ENCODE assay signal across 15 cellular contexts in genomic region chr2:132902626-132903025, GRCh38.
A peak's percentile ranks its signal among the peaks of the same experiment; 100 is the strongest.
DNase-seq lines count a peak whose midpoint lies in the region; ATAC-seq and TF ChIP-seq lines count a peak whose summit lies in the region.
"Had no signal": no experiment of that assay in that cellular context is flagged by ENCODE, and none has a peak within 500 bp of the region (broad histone marks: within the 10 kb centered on the region; RNA-seq: fewer than 3 reads in every experiment).

No MANE protein-coding gene starts in this region.

- TF ChIP-seq POLR2A in breast epithelium (IDR thresholded peaks at IDR 0.05): no peak

- no peaks in the 10 kb centered on the region for H3K36me3 ChIP-seq in A673 (ENCODE audit: insufficient read depth, low read length, poor library complexity, severe bottlenecking)
- H3K36me3 ChIP-seq in breast epithelium: no peaks in the 10 kb centered on the region

- no peaks in the 10 kb centered on the region for H3K9me3 ChIP-seq in A673 (ENCODE audit: low read depth, low read length, poor library complexity, severe bottlenecking)
- no peaks in the 10 kb centered on the region for H3K9me3 ChIP-seq in breast epithelium

- H3K27me3 ChIP-seq in A673 (replicated peaks; ENCODE audit: insufficient read depth, low read depth, low read length, poor library complexity) (no peaks in the 10 kb centered on the region), foreskin keratinocyte (no peaks in the 10 kb centered on the region), breast epithelium (no peaks in the 10 kb centered on the region)

- H3K27ac ChIP-seq in A673 (ENCODE audit: low read depth, low read length, poor library complexity, severe bottlenecking) (peak overlapping the region; percentile 58), foreskin keratinocyte (no peak overlapping the region), breast epithelium (no peak overlapping the region)
- H3K27ac ChIP-seq: 22Rv1, KMS-11 had no signal

- peaks cover 18% of the 10 kb centered on the region for H3K4me1 ChIP-seq in A673 (ENCODE audit: insufficient read depth, low read length, poor library complexity, severe bottlenecking)
- no peaks in the 10 kb centered on the region for H3K4me1 ChIP-seq in foreskin keratinocyte
- H3K4me1 ChIP-seq in breast epithelium: no peaks in the 10 kb centered on the region

- BruUV-seq in A673 (replicated peaks; lab: Mats Ljungman, UMichigan): no TSS peak

- intact Hi-C loops in A673 (cut with micrococcal nuclease; ENCODE audit: unreplicated experiment) (no loop called here), breast epithelium (cut with DNase I; ENCODE audit: low total_unique reads) (no loop called here)

- no peaks in the 10 kb centered on the region; the same call in 1 of the 2 replicates for H3K27me3 Mint-ChIP-seq in HFFc6 (ENCODE audit: insufficient read depth)
- H3K27me3 Mint-ChIP-seq in activated naive CD4-positive, alpha-beta T cell treated with anti-CD3 and anti-CD28 coated beads, Interleukin-2, amount 10 ng/mL, durations not matched to agents 7 days and 5 days: no peaks in the 10 kb centered on the region
- H3K27me3 Mint-ChIP-seq: B cell; CD4-positive, alpha-beta T cell had no signal

- TF ChIP-seq CTCF in A673 (conservative IDR thresholded peaks at IDR 0.05; ENCODE audit: low read depth, low read length): no peak
- no peak for TF ChIP-seq CTCF in HFFc6 (IDR thresholded peaks at IDR 0.05)
- TF ChIP-seq CTCF in foreskin keratinocyte (conservative IDR thresholded peaks at IDR 0.05): no peak
- TF ChIP-seq CTCF in breast epithelium (IDR thresholded peaks at IDR 0.05): no peak

- no peak overlapping the region for H3K4me3 ChIP-seq in A673 (ENCODE audit: low read depth, low read length, poor library complexity, severe bottlenecking)
- H3K4me3 ChIP-seq in breast epithelium: no peak overlapping the region

- H3K4me1 Mint-ChIP-seq in HFFc6 (ENCODE audit: low read depth): peaks cover 18% of the 10 kb centered on the region; the same call in 1 of the 2 replicates
- no peaks in the 10 kb centered on the region for H3K4me1 Mint-ChIP-seq in activated naive CD4-positive, alpha-beta T cell treated with anti-CD3 and anti-CD28 coated beads, Interleukin-2, amount 10 ng/mL, durations not matched to agents 7 days and 5 days
- H3K4me1 Mint-ChIP-seq: B cell had no signal

- no peak for ATAC-seq in foreskin keratinocyte

- DNase-seq in A673 (ENCODE audit: low spot score) (no peak), HFFc6 (no peak), RKO (ENCODE audit: low spot score) (peak; percentile 13), foreskin keratinocyte (peak; percentile 8 to 14), AG08395 (ENCODE audit: low spot score) (no peak), midbrain (lab: John Stamatoyannopoulos, UW) (no peak), breast epithelium (ENCODE audit: low spot score in 2 of 2) (no peak)
- DNase-seq in activated naive CD4-positive, alpha-beta T cell treated with anti-CD3 and anti-CD28 coated beads, Interleukin-2, amount 10 ng/mL, durations not matched to agents 7 days and 5 days: no peak
- DNase-seq: C1 segment of cervical spinal cord; CD4-positive, alpha-beta T cell; DMS79 treated with DMSO at 0.1 percent for 48 hours; HCEC 1CT had no signal

- peaks cover 14% of the 10 kb centered on the region; the same call in 1 of the 2 replicates for H3K36me3 Mint-ChIP-seq in HFFc6 (ENCODE audit: low read depth)
- no peaks in the 10 kb centered on the region for H3K36me3 Mint-ChIP-seq in activated naive CD4-positive, alpha-beta T cell treated with anti-CD3 and anti-CD28 coated beads, Interleukin-2, amount 10 ng/mL, durations not matched to agents 7 days and 5 days

- H3K27ac Mint-ChIP-seq in HFFc6: peak overlapping the region; percentile 66; the same call in 1 of the 2 replicates
- H3K27ac Mint-ChIP-seq in activated naive CD4-positive, alpha-beta T cell treated with anti-CD3 and anti-CD28 coated beads, Interleukin-2, amount 10 ng/mL, durations not matched to agents 7 days and 5 days: no peak overlapping the region
- H3K27ac Mint-ChIP-seq: B cell; CD4-positive, alpha-beta T cell had no signal

- H3K9me3 Mint-ChIP-seq in HFFc6: peaks cover 8% of the 10 kb centered on the region; the same call in 1 of the 2 replicates
- peaks cover 5% of the 10 kb centered on the region for H3K9me3 Mint-ChIP-seq in activated naive CD4-positive, alpha-beta T cell treated with anti-CD3 and anti-CD28 coated beads, Interleukin-2, amount 10 ng/mL, durations not matched to agents 7 days and 5 days

- H3K4me3 Mint-ChIP-seq in HFFc6: peak overlapping the region; percentile 38; the same call in 1 of the 2 replicates
- no peak overlapping the region for H3K4me3 Mint-ChIP-seq in activated naive CD4-positive, alpha-beta T cell treated with anti-CD3 and anti-CD28 coated beads, Interleukin-2, amount 10 ng/mL, durations not matched to agents 7 days and 5 days
- H3K4me3 Mint-ChIP-seq: B cell; CD4-positive, alpha-beta T cell had no signal

- POLR2A ChIA-PET in A673 (lab: Charles Lee; ENCODE audit: low non-redundant PET): no interaction called here

- CTCF ChIA-PET in A673 (lab: Charles Lee): no interaction called here
- CTCF ChIA-PET in activated naive CD4-positive, alpha-beta T cell treated with anti-CD3 and anti-CD28 coated beads, Interleukin-2, amount 10 ng/mL, durations not matched to agents 7 days and 5 days (lab: Charles Lee): no interaction called here

Comparison
In these comparisons a context has a peak if more than half of its experiments do, and no peak if none do; other contexts are left out.
1. DNase-seq: peak in RKO (single experiment) and foreskin keratinocyte (2 of 2); none in A673 (single experiment), HFFc6 (single experiment), activated naive CD4-positive, alpha-beta T cell treated with anti-CD3 and anti-CD28 coated beads, Interleukin-2, amount 10 ng/mL, durations not matched to agents 7 days and 5 days (single experiment), AG08395 (single experiment), midbrain (single experiment) and breast epithelium (0 of 2).